Comparison of ENCODE assay signal across 8 cellular contexts in the genomic region with DNA sequence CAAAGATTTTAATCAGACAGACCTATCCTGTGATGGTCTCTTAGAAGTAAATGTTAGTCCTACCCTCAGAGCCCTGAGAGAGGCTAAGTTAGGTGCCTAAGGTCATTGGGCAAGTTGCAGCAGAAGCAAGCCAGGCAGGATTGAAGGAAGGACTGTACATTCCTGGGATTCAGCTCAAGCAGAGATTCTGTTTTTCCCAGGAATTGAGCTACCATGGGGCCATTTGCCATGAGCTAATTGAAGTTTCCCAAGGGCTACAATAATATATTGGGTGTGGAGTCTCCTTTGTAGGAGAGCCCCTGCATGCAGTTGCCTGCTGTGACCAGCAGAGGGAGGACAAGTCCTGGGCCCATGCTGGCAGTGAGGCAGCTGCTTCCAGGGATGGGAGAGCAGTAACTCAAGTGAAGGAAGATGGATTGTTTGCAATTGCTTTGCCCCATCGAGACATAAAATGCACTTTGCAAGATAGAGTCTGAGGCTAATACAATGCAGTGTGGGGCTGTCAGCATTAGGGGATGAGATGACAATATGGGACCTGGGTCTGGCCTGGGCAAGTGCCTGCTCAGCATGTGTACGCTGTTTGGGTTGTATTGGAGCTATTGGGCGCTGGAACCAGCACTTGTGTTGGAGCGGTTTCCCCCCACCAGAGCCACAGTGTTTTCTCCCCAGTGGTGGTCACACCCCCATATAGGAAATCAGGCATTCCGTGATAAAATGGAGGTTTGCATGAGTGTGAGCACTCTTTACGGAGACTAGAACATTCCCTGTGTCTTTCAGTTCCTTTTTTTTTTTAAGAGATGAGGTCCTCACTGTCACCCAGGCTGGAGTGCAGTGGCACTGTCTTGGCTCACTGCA. TPM values are rescaled to one million over a fixed set of nuclear protein-coding genes. Genes with fewer than 3 reads are reported as not detected.
A peak's percentile ranks its signal among the peaks of the same experiment; 100 is the strongest.
DNase-seq lines count a peak whose midpoint lies in the region; ATAC-seq and TF ChIP-seq lines count a peak whose summit lies in the region.

No MANE protein-coding gene starts in this region.

- DNase-seq in GM06990 (ENCODE audit: extremely low read depth, insufficient read length) (no peak), NCI-H748 treated with DMSO at 0.1 percent for 48 hours (lab: John Stamatoyannopoulos, UW) (peak; percentile 12), mesendoderm (peak; percentile 79)
- peak; percentile 75 for DNase-seq in activated CD4-positive, alpha-beta memory T cell treated with anti-CD3 and anti-CD28 coated beads, Interleukin-2, amount 10 ng/mL, durations not matched to agents 7 days and 5 days
- DNase-seq in effector CD8-positive, alpha-beta T cell (lab: John Stamatoyannopoulos, UW), result peak; percentile 57
- peak; percentile 32 to 49 for DNase-seq in stimulated activated CD8-positive, alpha-beta memory T cell treated with anti-CD3 and anti-CD28 coated beads, Interleukin-15, amount 100 ng/mL, for 48 hours (ENCODE audit: low read depth in 2 of 2)

- H3K23ac ChIP-seq in mesendoderm (ENCODE audit: low read length), result no peak overlapping the region

- H3K18ac ChIP-seq in mesendoderm (ENCODE audit: low read length), result no peak overlapping the region

- peaks cover 19% of the 10 kb centered on the region for H3K4me1 Mint-ChIP-seq in activated CD4-positive, alpha-beta memory T cell treated with anti-CD3 and anti-CD28 coated beads, Interleukin-2, amount 10 ng/mL, durations not matched to agents 7 days and 5 days

- H2BK120ac ChIP-seq in mesendoderm (ENCODE audit: low read depth, low read length), result no peak overlapping the region

- no peak overlapping the region for H3K27ac ChIP-seq in mesendoderm (ENCODE audit: low read depth, low read length)

- no peaks in the 10 kb centered on the region for H3K4me1 ChIP-seq in mesendoderm (ENCODE audit: control insufficient read depth, low read depth, low read length)

- H3K36me3 Mint-ChIP-seq in activated CD4-positive, alpha-beta memory T cell treated with anti-CD3 and anti-CD28 coated beads, Interleukin-2, amount 10 ng/mL, durations not matched to agents 7 days and 5 days (ENCODE audit: low read depth), result no peaks in the 10 kb centered on the region

- peaks cover 2% of the 10 kb centered on the region for H3K79me2 ChIP-seq in mesendoderm (ENCODE audit: control insufficient read depth, insufficient read depth, low read length)

- no peaks in the 10 kb centered on the region for H3K27me3 Mint-ChIP-seq in activated CD4-positive, alpha-beta memory T cell treated with anti-CD3 and anti-CD28 coated beads, Interleukin-2, amount 10 ng/mL, durations not matched to agents 7 days and 5 days

- no peak overlapping the region for H3K4me2 ChIP-seq in mesendoderm (ENCODE audit: low read length)

- ATAC-seq in HG03442 (IDR thresholded peaks at IDR 0.05; ENCODE audit: unreplicated experiment) (peak; percentile 44), HG02981 (IDR thresholded peaks at IDR 0.05; ENCODE audit: unreplicated experiment) (no peak)

- H2BK5ac ChIP-seq in mesendoderm (ENCODE audit: low read length), result no peak overlapping the region

- H3K27me3 ChIP-seq in GM06990 (replicated peaks; ENCODE audit: control insufficient read depth, insufficient read depth, low read length) (no peaks in the 10 kb centered on the region), mesendoderm (ENCODE audit: insufficient read depth, low read length, poor library complexity) (no peaks in the 10 kb centered on the region)

- no CpG with 5 or more reads among the region's 6 CpGs for WGBS in mesendoderm (ENCODE audit: extremely low coverage, insufficient coverage, low lambda C conversion rate)

- peaks cover 13% of the 10 kb centered on the region for H3K79me1 ChIP-seq in mesendoderm (ENCODE audit: low read length)

- POLR2A ChIA-PET in activated CD4-positive, alpha-beta memory T cell treated with anti-CD3 and anti-CD28 coated beads, Interleukin-2, amount 10 ng/mL, durations not matched to agents 7 days and 5 days (lab: Charles Lee), result no interaction called here

- no peaks in the 10 kb centered on the region for H3K36me3 ChIP-seq in GM06990 (ENCODE audit: control insufficient read depth, insufficient read depth, low read length)
- peaks cover 43% of the 10 kb centered on the region for H3K36me3 ChIP-seq in mesendoderm (ENCODE audit: control insufficient read depth, insufficient read depth, low read length)

- TF ChIP-seq CTCF in GM06990 (IDR thresholded peaks at IDR 0.05; ENCODE audit: insufficient read depth, low read length, poor library complexity, severe bottlenecking), result peak; percentile 99

- H2BK15ac ChIP-seq in mesendoderm (replicated peaks; ENCODE audit: low read depth), result no peak overlapping the region

- H3K27ac Mint-ChIP-seq in activated CD4-positive, alpha-beta memory T cell treated with anti-CD3 and anti-CD28 coated beads, Interleukin-2, amount 10 ng/mL, durations not matched to agents 7 days and 5 days, result no peak overlapping the region

- no peak overlapping the region for H3K9ac ChIP-seq in mesendoderm (ENCODE audit: low read length)

- no peak overlapping the region for H3K56ac ChIP-seq in mesendoderm (ENCODE audit: low read length)

- CTCF ChIA-PET in activated CD4-positive, alpha-beta memory T cell treated with anti-CD3 and anti-CD28 coated beads, Interleukin-2, amount 10 ng/mL, durations not matched to agents 7 days and 5 days (lab: Charles Lee), result interaction anchor here (0.5 to 2.9 kb wide), 24 partner anchors 12 to 509 kb away, joined by 3 to 15 read pairs (median 4); a partner anchor contains a TSS

- H2AK5ac ChIP-seq in mesendoderm (ENCODE audit: low read length), result no peak overlapping the region

- H3K4me3 ChIP-seq in GM06990 (replicated peaks; ENCODE audit: low read depth, low read length) (no peak overlapping the region), mesendoderm (ENCODE audit: low read length) (no peak overlapping the region)

- no peak overlapping the region for H3K4ac ChIP-seq in mesendoderm (ENCODE audit: low read depth, low read length)

- no peak overlapping the region for H3K4me3 Mint-ChIP-seq in activated CD4-positive, alpha-beta memory T cell treated with anti-CD3 and anti-CD28 coated beads, Interleukin-2, amount 10 ng/mL, durations not matched to agents 7 days and 5 days

- no peak overlapping the region for H4K8ac ChIP-seq in mesendoderm (ENCODE audit: low read depth, low read length)

- no peak overlapping the region for H4K5ac ChIP-seq in mesendoderm (ENCODE audit: low read length)

- no peaks in the 10 kb centered on the region for H3K9me3 Mint-ChIP-seq in activated CD4-positive, alpha-beta memory T cell treated with anti-CD3 and anti-CD28 coated beads, Interleukin-2, amount 10 ng/mL, durations not matched to agents 7 days and 5 days

RNA-seq across cellular contexts. Expression of a gene that starts 27.9 kb away (rescaled TPM):
- 1 to 10 TPM; 2.2 to 2.4 TPM for total RNA-seq in activated CD4-positive, alpha-beta memory T cell treated with anti-CD3 and anti-CD28 coated beads, Interleukin-2, amount 10 ng/mL, durations not matched to agents 7 days and 5 days
- 290 TPM for polyA plus RNA-seq in mesendoderm (2013, experiment 1 of 2)
- polyA plus RNA-seq in mesendoderm (2013, experiment 2 of 2), result 289 TPM

RNA-seq across cellular contexts. Expression of a gene that starts 29.6 kb away (rescaled TPM):
- 100 to 1,000 TPM; 134 to 135 TPM for total RNA-seq in activated CD4-positive, alpha-beta memory T cell treated with anti-CD3 and anti-CD28 coated beads, Interleukin-2, amount 10 ng/mL, durations not matched to agents 7 days and 5 days
- polyA plus RNA-seq in mesendoderm (2013, experiment 1 of 2), result 133 TPM
- 130 TPM for polyA plus RNA-seq in mesendoderm (2013, experiment 2 of 2)

RNA-seq across cellular contexts. Expression of a gene that starts 46.9 kb away (rescaled TPM):
- 10 to 100 TPM; 61.7 to 62.6 TPM for total RNA-seq in activated CD4-positive, alpha-beta memory T cell treated with anti-CD3 and anti-CD28 coated beads, Interleukin-2, amount 10 ng/mL, durations not matched to agents 7 days and 5 days
- 70.1 TPM for polyA plus RNA-seq in mesendoderm (2013, experiment 1 of 2)
- 71.1 TPM for polyA plus RNA-seq in mesendoderm (2013, experiment 2 of 2)
